1 cellular context compared by ENCODE assay signal in the genomic region with DNA sequence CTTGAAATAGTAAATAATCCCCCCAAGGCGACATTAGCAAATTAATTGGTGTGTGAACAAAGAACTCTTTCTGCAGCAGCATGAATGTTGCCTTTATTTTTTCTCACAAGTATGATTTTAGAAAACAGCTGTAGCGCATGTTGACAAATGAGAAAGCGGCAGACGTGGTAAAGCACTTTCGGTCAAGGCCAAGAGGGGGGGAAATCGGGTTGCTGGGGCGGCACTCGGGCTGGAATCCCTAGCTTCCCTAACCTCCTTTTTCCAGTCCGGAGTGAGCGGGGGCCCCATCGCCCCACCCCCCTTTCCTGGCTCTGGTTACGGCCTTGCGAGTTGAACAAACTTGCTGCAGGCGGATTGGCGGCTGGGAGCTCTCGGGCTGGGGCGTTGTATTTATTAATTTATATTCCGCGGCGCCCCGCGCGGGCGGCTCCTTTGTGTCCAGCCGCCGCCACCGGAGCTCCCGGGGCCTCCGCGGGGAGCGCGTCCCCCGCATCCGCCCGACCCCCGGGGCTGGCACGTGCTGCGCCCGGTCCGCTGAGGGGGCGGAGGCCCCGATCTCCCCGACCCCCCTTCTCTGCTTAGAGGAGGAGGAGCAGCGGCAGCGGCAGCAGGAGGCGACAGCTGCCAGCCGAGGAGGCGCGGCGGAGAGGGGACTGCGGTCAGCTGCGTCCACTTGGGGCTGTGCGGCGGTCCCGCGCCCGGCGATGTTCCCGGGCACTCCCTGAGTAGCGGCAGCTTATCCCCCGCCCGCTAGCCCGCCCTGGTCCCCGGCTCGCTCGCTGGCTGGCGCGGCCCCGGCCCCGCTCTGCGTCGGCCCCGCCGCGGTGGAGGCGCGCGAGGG.
TF ChIP-seq lines count a peak whose summit lies in the region.

A gene with protein sequence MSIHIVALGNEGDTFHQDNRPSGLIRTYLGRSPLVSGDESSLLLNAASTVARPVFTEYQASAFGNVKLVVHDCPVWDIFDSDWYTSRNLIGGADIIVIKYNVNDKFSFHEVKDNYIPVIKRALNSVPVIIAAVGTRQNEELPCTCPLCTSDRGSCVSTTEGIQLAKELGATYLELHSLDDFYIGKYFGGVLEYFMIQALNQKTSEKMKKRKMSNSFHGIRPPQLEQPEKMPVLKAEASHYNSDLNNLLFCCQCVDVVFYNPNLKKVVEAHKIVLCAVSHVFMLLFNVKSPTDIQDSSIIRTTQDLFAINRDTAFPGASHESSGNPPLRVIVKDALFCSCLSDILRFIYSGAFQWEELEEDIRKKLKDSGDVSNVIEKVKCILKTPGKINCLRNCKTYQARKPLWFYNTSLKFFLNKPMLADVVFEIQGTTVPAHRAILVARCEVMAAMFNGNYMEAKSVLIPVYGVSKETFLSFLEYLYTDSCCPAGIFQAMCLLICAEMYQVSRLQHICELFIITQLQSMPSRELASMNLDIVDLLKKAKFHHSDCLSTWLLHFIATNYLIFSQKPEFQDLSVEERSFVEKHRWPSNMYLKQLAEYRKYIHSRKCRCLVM (plus strand): TSS at position 607 of the 841 bp plus-strand sequence. CDS start 347 bp downstream, outside the sequence.

TF ChIP-seq in HEK293, 187 proteins besides CTCF, POLR2A, EP300 and RAD21 (continued from another document and continues in another):
- TF ChIP-seq, protein P1, sequence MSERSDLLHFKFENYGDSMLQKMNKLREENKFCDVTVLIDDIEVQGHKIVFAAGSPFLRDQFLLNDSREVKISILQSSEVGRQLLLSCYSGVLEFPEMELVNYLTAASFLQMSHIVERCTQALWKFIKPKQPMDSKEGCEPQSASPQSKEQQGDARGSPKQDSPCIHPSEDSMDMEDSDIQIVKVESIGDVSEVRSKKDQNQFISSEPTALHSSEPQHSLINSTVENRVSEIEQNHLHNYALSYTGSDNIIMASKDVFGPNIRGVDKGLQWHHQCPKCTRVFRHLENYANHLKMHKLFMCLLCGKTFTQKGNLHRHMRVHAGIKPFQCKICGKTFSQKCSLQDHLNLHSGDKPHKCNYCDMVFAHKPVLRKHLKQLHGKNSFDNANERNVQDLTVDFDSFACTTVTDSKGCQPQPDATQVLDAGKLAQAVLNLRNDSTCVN (tag by site-specific recombination; optimal IDR thresholded peaks at IDR 0.05): peak; percentile 92
- TF ChIP-seq ZBTB21 (tag by site-specific recombination; IDR thresholded peaks at IDR 0.05) (no peak), ZNF626 (tag by site-specific recombination; IDR thresholded peaks at IDR 0.05) (0 out of 2 replicates have a peak, but pooled peaks have one; percentile 41), ZBTB8A (tag by site-specific recombination; IDR thresholded peaks at IDR 0.05) (peak; percentile 88), HOXC10 (CRISPR knock-in tag; IDR thresholded peaks at IDR 0.05) (0 out of 2 replicates have a peak, but pooled peaks have one; percentile 59), FEZF1 (tag by site-specific recombination; IDR thresholded peaks at IDR 0.05) (peak; percentile 41; the same call in 1 of the 2 replicates), ZNF561 (tag by site-specific recombination; IDR thresholded peaks at IDR 0.05; ENCODE audit: borderline replicate concordance) (peak; percentile 74; the same call in 1 of the 2 replicates), ZFP41 (tag by site-specific recombination; IDR thresholded peaks at IDR 0.05; ENCODE audit: borderline replicate concordance) (no peak), MZF1 (tag by site-specific recombination; IDR thresholded peaks at IDR 0.05; ENCODE audit: borderline replicate concordance) (peak; percentile 83), ZNF335 (tag by site-specific recombination; conservative IDR thresholded peaks at IDR 0.05) (peak; percentile 92), ZNF843 (tag by site-specific recombination; IDR thresholded peaks at IDR 0.05) (0 out of 2 replicates have a peak, but pooled peaks have one; percentile 8), ZNF558 (tag by site-specific recombination; IDR thresholded peaks at IDR 0.05) (no peak), ZNF510 (tag by site-specific recombination; IDR thresholded peaks at IDR 0.05; ENCODE audit: insufficient replicate concordance) (peak; percentile 4), ZNF184 (tag by site-specific recombination; IDR thresholded peaks at IDR 0.05) (no peak), ZNF707 (tag by site-specific recombination; IDR thresholded peaks at IDR 0.05) (no peak), ZNF76 (tag by site-specific recombination; IDR thresholded peaks at IDR 0.05; ENCODE audit: borderline replicate concordance, low read depth) (peak; percentile 35; the same call in 1 of the 2 replicates), ZXDB (tag by site-specific recombination; IDR thresholded peaks at IDR 0.05) (peak; percentile 64), ZFP69B (tag by site-specific recombination; IDR thresholded peaks at IDR 0.05) (peak; percentile 60; the same call in 1 of the 2 replicates), MEIS1 (CRISPR knock-in tag; IDR thresholded peaks at IDR 0.05; ENCODE audit: borderline replicate concordance) (0 out of 2 replicates have a peak, but pooled peaks have one; percentile 22), ZNF423 (tag by site-specific recombination; IDR thresholded peaks at IDR 0.05) (peak; percentile 70; the same call in 1 of the 2 replicates), OSR2 (tag by site-specific recombination; IDR thresholded peaks at IDR 0.05) (peak; percentile 87), ZNF24 (tag by site-specific recombination; IDR thresholded peaks at IDR 0.05) (0 out of 2 replicates have a peak, but pooled peaks have one; percentile 37), WT1 (tag by site-specific recombination; IDR thresholded peaks at IDR 0.05) (peak; percentile 79), PRDM1 (tag by site-specific recombination; IDR thresholded peaks at IDR 0.05) (peak; percentile 94)
- TF ChIP-seq, protein P2, sequence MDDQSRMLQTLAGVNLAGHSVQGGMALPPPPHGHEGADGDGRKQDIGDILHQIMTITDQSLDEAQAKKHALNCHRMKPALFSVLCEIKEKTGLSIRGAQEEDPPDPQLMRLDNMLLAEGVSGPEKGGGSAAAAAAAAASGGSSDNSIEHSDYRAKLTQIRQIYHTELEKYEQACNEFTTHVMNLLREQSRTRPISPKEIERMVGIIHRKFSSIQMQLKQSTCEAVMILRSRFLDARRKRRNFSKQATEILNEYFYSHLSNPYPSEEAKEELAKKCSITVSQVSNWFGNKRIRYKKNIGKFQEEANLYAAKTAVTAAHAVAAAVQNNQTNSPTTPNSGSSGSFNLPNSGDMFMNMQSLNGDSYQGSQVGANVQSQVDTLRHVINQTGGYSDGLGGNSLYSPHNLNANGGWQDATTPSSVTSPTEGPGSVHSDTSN (CRISPR knock-in tag; IDR thresholded peaks at IDR 0.05): peak; percentile 19; the same call in 1 of the 2 replicates
- TF ChIP-seq, protein P3, sequence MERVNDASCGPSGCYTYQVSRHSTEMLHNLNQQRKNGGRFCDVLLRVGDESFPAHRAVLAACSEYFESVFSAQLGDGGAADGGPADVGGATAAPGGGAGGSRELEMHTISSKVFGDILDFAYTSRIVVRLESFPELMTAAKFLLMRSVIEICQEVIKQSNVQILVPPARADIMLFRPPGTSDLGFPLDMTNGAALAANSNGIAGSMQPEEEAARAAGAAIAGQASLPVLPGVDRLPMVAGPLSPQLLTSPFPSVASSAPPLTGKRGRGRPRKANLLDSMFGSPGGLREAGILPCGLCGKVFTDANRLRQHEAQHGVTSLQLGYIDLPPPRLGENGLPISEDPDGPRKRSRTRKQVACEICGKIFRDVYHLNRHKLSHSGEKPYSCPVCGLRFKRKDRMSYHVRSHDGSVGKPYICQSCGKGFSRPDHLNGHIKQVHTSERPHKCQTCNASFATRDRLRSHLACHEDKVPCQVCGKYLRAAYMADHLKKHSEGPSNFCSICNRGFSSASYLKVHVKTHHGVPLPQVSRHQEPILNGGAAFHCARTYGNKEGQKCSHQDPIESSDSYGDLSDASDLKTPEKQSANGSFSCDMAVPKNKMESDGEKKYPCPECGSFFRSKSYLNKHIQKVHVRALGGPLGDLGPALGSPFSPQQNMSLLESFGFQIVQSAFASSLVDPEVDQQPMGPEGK (tag by site-specific recombination; IDR thresholded peaks at IDR 0.05): peak; percentile 95
- TF ChIP-seq, protein P4, sequence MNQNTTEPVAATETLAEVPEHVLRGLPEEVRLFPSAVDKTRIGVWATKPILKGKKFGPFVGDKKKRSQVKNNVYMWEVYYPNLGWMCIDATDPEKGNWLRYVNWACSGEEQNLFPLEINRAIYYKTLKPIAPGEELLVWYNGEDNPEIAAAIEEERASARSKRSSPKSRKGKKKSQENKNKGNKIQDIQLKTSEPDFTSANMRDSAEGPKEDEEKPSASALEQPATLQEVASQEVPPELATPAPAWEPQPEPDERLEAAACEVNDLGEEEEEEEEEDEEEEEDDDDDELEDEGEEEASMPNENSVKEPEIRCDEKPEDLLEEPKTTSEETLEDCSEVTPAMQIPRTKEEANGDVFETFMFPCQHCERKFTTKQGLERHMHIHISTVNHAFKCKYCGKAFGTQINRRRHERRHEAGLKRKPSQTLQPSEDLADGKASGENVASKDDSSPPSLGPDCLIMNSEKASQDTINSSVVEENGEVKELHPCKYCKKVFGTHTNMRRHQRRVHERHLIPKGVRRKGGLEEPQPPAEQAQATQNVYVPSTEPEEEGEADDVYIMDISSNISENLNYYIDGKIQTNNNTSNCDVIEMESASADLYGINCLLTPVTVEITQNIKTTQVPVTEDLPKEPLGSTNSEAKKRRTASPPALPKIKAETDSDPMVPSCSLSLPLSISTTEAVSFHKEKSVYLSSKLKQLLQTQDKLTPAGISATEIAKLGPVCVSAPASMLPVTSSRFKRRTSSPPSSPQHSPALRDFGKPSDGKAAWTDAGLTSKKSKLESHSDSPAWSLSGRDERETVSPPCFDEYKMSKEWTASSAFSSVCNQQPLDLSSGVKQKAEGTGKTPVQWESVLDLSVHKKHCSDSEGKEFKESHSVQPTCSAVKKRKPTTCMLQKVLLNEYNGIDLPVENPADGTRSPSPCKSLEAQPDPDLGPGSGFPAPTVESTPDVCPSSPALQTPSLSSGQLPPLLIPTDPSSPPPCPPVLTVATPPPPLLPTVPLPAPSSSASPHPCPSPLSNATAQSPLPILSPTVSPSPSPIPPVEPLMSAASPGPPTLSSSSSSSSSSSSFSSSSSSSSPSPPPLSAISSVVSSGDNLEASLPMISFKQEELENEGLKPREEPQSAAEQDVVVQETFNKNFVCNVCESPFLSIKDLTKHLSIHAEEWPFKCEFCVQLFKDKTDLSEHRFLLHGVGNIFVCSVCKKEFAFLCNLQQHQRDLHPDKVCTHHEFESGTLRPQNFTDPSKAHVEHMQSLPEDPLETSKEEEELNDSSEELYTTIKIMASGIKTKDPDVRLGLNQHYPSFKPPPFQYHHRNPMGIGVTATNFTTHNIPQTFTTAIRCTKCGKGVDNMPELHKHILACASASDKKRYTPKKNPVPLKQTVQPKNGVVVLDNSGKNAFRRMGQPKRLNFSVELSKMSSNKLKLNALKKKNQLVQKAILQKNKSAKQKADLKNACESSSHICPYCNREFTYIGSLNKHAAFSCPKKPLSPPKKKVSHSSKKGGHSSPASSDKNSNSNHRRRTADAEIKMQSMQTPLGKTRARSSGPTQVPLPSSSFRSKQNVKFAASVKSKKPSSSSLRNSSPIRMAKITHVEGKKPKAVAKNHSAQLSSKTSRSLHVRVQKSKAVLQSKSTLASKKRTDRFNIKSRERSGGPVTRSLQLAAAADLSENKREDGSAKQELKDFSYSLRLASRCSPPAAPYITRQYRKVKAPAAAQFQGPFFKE (tag by site-specific recombination; IDR thresholded peaks at IDR 0.05; ENCODE audit: borderline replicate concordance): no peak
- TF ChIP-seq, protein P5, sequence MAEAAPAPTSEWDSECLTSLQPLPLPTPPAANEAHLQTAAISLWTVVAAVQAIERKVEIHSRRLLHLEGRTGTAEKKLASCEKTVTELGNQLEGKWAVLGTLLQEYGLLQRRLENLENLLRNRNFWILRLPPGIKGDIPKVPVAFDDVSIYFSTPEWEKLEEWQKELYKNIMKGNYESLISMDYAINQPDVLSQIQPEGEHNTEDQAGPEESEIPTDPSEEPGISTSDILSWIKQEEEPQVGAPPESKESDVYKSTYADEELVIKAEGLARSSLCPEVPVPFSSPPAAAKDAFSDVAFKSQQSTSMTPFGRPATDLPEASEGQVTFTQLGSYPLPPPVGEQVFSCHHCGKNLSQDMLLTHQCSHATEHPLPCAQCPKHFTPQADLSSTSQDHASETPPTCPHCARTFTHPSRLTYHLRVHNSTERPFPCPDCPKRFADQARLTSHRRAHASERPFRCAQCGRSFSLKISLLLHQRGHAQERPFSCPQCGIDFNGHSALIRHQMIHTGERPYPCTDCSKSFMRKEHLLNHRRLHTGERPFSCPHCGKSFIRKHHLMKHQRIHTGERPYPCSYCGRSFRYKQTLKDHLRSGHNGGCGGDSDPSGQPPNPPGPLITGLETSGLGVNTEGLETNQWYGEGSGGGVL (tag by site-specific recombination; IDR thresholded peaks at IDR 0.05): peak; percentile 97
- TF ChIP-seq, protein P6, sequence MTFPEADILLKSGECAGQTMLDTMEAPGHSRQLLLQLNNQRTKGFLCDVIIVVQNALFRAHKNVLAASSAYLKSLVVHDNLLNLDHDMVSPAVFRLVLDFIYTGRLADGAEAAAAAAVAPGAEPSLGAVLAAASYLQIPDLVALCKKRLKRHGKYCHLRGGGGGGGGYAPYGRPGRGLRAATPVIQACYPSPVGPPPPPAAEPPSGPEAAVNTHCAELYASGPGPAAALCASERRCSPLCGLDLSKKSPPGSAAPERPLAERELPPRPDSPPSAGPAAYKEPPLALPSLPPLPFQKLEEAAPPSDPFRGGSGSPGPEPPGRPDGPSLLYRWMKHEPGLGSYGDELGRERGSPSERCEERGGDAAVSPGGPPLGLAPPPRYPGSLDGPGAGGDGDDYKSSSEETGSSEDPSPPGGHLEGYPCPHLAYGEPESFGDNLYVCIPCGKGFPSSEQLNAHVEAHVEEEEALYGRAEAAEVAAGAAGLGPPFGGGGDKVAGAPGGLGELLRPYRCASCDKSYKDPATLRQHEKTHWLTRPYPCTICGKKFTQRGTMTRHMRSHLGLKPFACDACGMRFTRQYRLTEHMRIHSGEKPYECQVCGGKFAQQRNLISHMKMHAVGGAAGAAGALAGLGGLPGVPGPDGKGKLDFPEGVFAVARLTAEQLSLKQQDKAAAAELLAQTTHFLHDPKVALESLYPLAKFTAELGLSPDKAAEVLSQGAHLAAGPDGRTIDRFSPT (tag by site-specific recombination; IDR thresholded peaks at IDR 0.05): no peak
- TF ChIP-seq, protein P7, sequence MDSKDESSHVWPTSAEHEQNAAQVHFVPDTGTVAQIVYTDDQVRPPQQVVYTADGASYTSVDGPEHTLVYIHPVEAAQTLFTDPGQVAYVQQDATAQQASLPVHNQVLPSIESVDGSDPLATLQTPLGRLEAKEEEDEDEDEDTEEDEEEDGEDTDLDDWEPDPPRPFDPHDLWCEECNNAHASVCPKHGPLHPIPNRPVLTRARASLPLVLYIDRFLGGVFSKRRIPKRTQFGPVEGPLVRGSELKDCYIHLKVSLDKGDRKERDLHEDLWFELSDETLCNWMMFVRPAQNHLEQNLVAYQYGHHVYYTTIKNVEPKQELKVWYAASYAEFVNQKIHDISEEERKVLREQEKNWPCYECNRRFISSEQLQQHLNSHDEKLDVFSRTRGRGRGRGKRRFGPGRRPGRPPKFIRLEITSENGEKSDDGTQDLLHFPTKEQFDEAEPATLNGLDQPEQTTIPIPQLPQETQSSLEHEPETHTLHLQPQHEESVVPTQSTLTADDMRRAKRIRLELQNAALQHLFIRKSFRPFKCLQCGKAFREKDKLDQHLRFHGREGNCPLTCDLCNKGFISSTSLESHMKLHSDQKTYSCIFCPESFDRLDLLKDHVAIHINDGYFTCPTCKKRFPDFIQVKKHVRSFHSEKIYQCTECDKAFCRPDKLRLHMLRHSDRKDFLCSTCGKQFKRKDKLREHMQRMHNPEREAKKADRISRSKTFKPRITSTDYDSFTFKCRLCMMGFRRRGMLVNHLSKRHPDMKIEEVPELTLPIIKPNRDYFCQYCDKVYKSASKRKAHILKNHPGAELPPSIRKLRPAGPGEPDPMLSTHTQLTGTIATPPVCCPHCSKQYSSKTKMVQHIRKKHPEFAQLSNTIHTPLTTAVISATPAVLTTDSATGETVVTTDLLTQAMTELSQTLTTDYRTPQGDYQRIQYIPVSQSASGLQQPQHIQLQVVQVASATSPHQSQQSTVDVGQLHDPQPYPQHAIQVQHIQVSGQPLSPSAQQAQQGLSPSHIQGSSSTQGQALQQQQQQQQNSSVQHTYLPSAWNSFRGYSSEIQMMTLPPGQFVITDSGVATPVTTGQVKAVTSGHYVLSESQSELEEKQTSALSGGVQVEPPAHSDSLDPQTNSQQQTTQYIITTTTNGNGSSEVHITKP (tag by site-specific recombination; IDR thresholded peaks at IDR 0.05): peak; percentile 95
